17 cellular contexts compared by ENCODE assay signal in genomic region chr9:98886691-98887229, GRCh38. TPM values are rescaled to one million over a fixed set of nuclear protein-coding genes. Genes with fewer than 3 reads are reported as not detected.
DNase-seq lines count a peak whose midpoint lies in the region; FAIRE-seq and TF ChIP-seq lines count a peak whose summit lies in the region.
"Had no signal": no experiment of that assay in that cellular context is flagged by ENCODE, and none has a peak within 500 bp of the region (broad histone marks: within the 10 kb centered on the region; RNA-seq: fewer than 3 reads in every experiment).

No MANE protein-coding gene starts in this region.

- no peak overlapping the region for H3K9ac ChIP-seq in kidney (ENCODE audit: low read length in 2 of 2)

- H3K9me3 ChIP-seq in kidney (ENCODE audit: control insufficient read depth in 1 of 2, low read length in 2 of 2) (no peaks in the 10 kb centered on the region), stomach (no peaks in the 10 kb centered on the region)
- H3K9me3 ChIP-seq: sigmoid colon had no signal

- H3K27ac ChIP-seq in coronary artery (peak overlapping the region; percentile 50 to 57), kidney (ENCODE audit: low read depth in 2 of 2, low read length in 2 of 2) (peak overlapping the region; percentile 16 to 51), stomach (peak overlapping the region in 3 of 5 donors; percentile 32 to 54 (median 33))

- no peak for TF ChIP-seq EP300 in stomach (IDR thresholded peaks at IDR 0.05)

- H3K27me3 ChIP-seq in stomach, result no peaks in the 10 kb centered on the region
- H3K27me3 ChIP-seq: sigmoid colon had no signal

- H3K4me3 ChIP-seq in coronary artery, result no peak overlapping the region
- H3K4me3 ChIP-seq in kidney (ENCODE audit: low read length in 2 of 2), result no peak overlapping the region
- no peak overlapping the region for H3K4me3 ChIP-seq in stomach
- H3K4me3 ChIP-seq: sigmoid colon had no signal

- DNase-seq in M059J (ENCODE audit: low read depth), result peak; percentile 62
- no peak for DNase-seq in coronary artery (ENCODE audit: low spot score)
- DNase-seq in kidney, result no peak
- DNase-seq in stomach, result no peak
- no peak for DNase-seq in DMS79 treated with DMSO at 0.1 percent for 48 hours (lab: John Stamatoyannopoulos, UW)
- DNase-seq in NCI-H1092 (lab: John Stamatoyannopoulos, UW), result no peak
- no peak for DNase-seq in HPDE6-E6E7 (ENCODE audit: extremely low spot score)
- no peak for DNase-seq in amygdala (lab: John Stamatoyannopoulos, UW)
- DNase-seq: activated naive CD4-positive, alpha-beta T cell treated with anti-CD3 and anti-CD28 coated beads, Interleukin-2, amount 10 ng/mL, durations not matched to agents 7 days and 5 days; CD4-positive, CD25-positive, alpha-beta regulatory T cell; naive thymus-derived CD4-positive, alpha-beta T cell; NCI-H1417 treated with DMSO at 0.1 percent for 48 hours; NCI-H69; sigmoid colon had no signal

- H3K36me3 ChIP-seq in kidney (ENCODE audit: control insufficient read depth in 1 of 2, insufficient read depth in 2 of 2, low read length in 2 of 2) (no peaks in the 10 kb centered on the region), stomach (no peaks in the 10 kb centered on the region)
- H3K36me3 ChIP-seq: sigmoid colon had no signal

- no peak for FAIRE-seq in kidney (lab: Jason Lieb, UNC)
- FAIRE-seq: HTR-8/SVneo, islet of Langerhans had no signal

- TF ChIP-seq CTCF in coronary artery (IDR thresholded peaks at IDR 0.05), result no peak
- TF ChIP-seq CTCF in kidney (IDR thresholded peaks at IDR 0.05; ENCODE audit: borderline replicate concordance, extremely low read depth, insufficient read depth), result no peak
- TF ChIP-seq CTCF in stomach (IDR thresholded peaks at IDR 0.05), result no peak

- TF ChIP-seq POLR2A in stomach (IDR thresholded peaks at IDR 0.05), result no peak

- WGBS in stomach, 5 donors, result 47 to 68% (median 55%) methylated on average over 6 of the region's 6 CpGs

- peaks cover 0 to 7% of the 10 kb centered on the region in 2 donors for H3K4me1 ChIP-seq in kidney (ENCODE audit: control insufficient read depth in 1 of 2, insufficient read depth in 1 of 2, low read depth in 1 of 2, low read length in 2 of 2)
- peaks cover 0 to 8% (median 2%) of the 10 kb centered on the region in 4 donors for H3K4me1 ChIP-seq in stomach

- intact Hi-C loops in kidney (cut with DNase I), result no loop called here
- intact Hi-C loops in stomach (cut with DNase I; ENCODE audit: low total_unique reads), result no loop called here

RNA-seq across cellular contexts. Expression of gene COL15A1, which starts 56.9 kb away (rescaled TPM):
- total RNA-seq in M059J (2014; rRNA removed; shearing (Covaris generic)), result 2.9 and 4.2 TPM in 2 replicates
- total RNA-seq in kidney, result 42.0 TPM
- 4.7 TPM for polyA plus RNA-seq in kidney (ENCODE audit: insufficient read depth, low read depth, low replicate concordance)
- 100 to 1,000 TPM in 2 of 5 donors, 10 to 100 TPM in 3; 26.3 to 173 (median 32.2) TPM for total RNA-seq in stomach
- polyA plus RNA-seq in stomach, result 10 to 100 TPM; 10.7 to 13.3 (median 12.0) TPM
- total RNA-seq: CD4-positive, CD25-positive, alpha-beta regulatory T cell; G401 had no signal
- polyA plus RNA-seq: naive thymus-derived CD4-positive, alpha-beta T cell had no signal
